In the genomic region with DNA sequence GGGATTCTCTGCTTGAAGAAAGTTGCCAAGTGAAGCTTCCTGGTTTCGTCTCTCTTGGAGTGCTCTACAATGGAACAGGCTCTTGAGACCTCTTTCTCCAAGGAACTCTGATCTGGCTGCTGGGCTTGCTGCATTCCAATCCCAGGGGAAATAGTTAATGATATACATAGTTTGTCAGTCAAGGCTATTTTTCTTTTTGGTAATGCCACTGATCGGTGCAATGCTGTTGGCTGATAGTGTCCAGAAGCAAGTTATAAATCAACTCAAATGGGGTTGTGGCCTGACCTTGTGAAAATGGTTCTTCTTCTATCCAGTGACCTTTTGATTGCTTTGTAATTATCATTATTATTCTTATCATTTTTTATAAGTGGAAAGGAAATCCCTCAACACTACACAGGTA, we compare ENCODE assay signal across 20 cellular contexts. TPM values are rescaled to one million over a fixed set of nuclear protein-coding genes. Genes with fewer than 3 reads are reported as not detected.
DNase-seq lines count a peak whose midpoint lies in the region; TF ChIP-seq lines count a peak whose summit lies in the region.
"Had no signal": no experiment of that assay in that cellular context is flagged by ENCODE, and none has a peak within 500 bp of the region (broad histone marks: within the 10 kb centered on the region; RNA-seq: fewer than 3 reads in every experiment).

No MANE protein-coding gene starts in this region.

- H2BK15ac ChIP-seq in mesenchymal stem cell (ENCODE audit: low read depth, poor library complexity, severe bottlenecking) = no peak overlapping the region

- H3K4me3 ChIP-seq in epithelial cell of proximal tubule (ENCODE audit: low read depth, low read length) (no peak overlapping the region), mesenchymal stem cell (ENCODE audit: insufficient read depth in 1 of 2, low read depth in 1 of 2, low read length in 2 of 2) (no peak overlapping the region), lower leg skin (ENCODE audit: low read depth, poor library complexity, severe bottlenecking) (no peak overlapping the region)

- no peak overlapping the region for H4K91ac ChIP-seq in mesenchymal stem cell (ENCODE audit: low read length)

- H3K4ac ChIP-seq in mesenchymal stem cell (ENCODE audit: low read depth in 1 of 2, low read length in 2 of 2) = no peak overlapping the region

- no peak overlapping the region for H2BK120ac ChIP-seq in mesenchymal stem cell (ENCODE audit: low read depth, low read length)

- H3K18ac ChIP-seq in mesenchymal stem cell (ENCODE audit: low read depth in 1 of 2, low read length in 2 of 2) = no peak overlapping the region

- H3K23ac ChIP-seq in mesenchymal stem cell (ENCODE audit: low read length in 2 of 2) = no peak overlapping the region

- H2AK5ac ChIP-seq in mesenchymal stem cell (ENCODE audit: low read length, severe bottlenecking) = no peak overlapping the region

- in situ Hi-C loops in ACHN (cut with HindIII; ENCODE audit: low pct_ligation_motif_present, low pct_unique_long_range_greater_than_20kb, low sequenced_read_pairs) = no loop called here

- H2BK5ac ChIP-seq in mesenchymal stem cell (ENCODE audit: low read depth, low read length, poor library complexity, severe bottlenecking) = no peak overlapping the region

- TF ChIP-seq POLR2A in lower leg skin (IDR thresholded peaks at IDR 0.05) = no peak

- TF ChIP-seq CTCF in epithelial cell of proximal tubule (conservative IDR thresholded peaks at IDR 0.05; ENCODE audit: low read depth, low read length) (no peak), lower leg skin (IDR thresholded peaks at IDR 0.05) (no peak)

- H3K79me1 ChIP-seq in mesenchymal stem cell (replicated peaks; ENCODE audit: low read length, poor library complexity, severe bottlenecking) = no peaks in the 10 kb centered on the region

- no peaks in the 10 kb centered on the region for H3K27me3 ChIP-seq in mesenchymal stem cell (ENCODE audit: control insufficient read depth in 1 of 2, insufficient read depth in 1 of 2, low read length in 2 of 2)

- 51% methylated on average over 2 of the region's 2 CpGs for WGBS in mesenchymal stem cell
- 79 to 84% methylated on average over 2 of the region's 2 CpGs for WGBS in lower leg skin, 2 donors

- peak overlapping the region; percentile 77 for H3K27ac ChIP-seq in mesenchymal stem cell (ENCODE audit: low read length, poor library complexity, severe bottlenecking)
- H3K27ac ChIP-seq: 22Rv1, HL-60 had no signal

- intact Hi-C loops in lower leg skin (cut with DNase I; ENCODE audit: low total_unique reads) = no loop called here

- no peak overlapping the region for H3K14ac ChIP-seq in mesenchymal stem cell (ENCODE audit: low read length in 2 of 2)

- DNase-seq in ACHN = peak; percentile 20
- peak; percentile 39 for DNase-seq in HK-2 (ENCODE audit: unreplicated experiment)
- DNase-seq in epithelial cell of proximal tubule (ENCODE audit: low read depth) = peak; percentile 42
- DNase-seq in mesenchymal stem cell = peak; percentile 21
- DNase-seq in NCI-H1417 treated with DMSO at 0.1 percent for 48 hours (lab: John Stamatoyannopoulos, UW) = no peak
- no peak for DNase-seq in lower leg skin (ENCODE audit: low spot score in 2 of 2)
- DNase-seq in pons (ENCODE audit: low spot score) = no peak
- DNase-seq in activated T-cell treated with anti-CD3 and anti-CD28 coated beads, Interleukin-2, amount 50 U/mL, for 48 hours = no peak
- DNase-seq: Kasumi-1; NCI-H1092 treated with DMSO at 0.1 percent for 48 hours; NCI-H1436 treated with DMSO at 0.1 percent for 48 hours; NCI-H187 treated with DMSO at 0.1 percent for 48 hours; NCI-H2171 treated with DMSO at 0.1 percent for 48 hours; NCI-H446; NCI-H524 treated with DMSO at 0.1 percent for 48 hours; NCI-H774; NK-92 treated with Interleukin-12 subunit alpha and Interleukin-12 subunit beta, amount 100 ng/mL, for 24 hours; SHP77 treated with DMSO at 0.1 percent for 48 hours had no signal

- no peak overlapping the region for H2BK12ac ChIP-seq in mesenchymal stem cell (ENCODE audit: low read length in 2 of 2)

- peaks cover 0 to 5% of the 10 kb centered on the region in 2 experiments for H3K36me3 ChIP-seq in mesenchymal stem cell (ENCODE audit: control insufficient read depth in 1 of 2, insufficient read depth in 2 of 2, low read depth in 1 of 2, low read length in 2 of 2)

- no peak overlapping the region for H2AFZ ChIP-seq in mesenchymal stem cell (ENCODE audit: low read depth, low read length)

- no peak overlapping the region for H3K4me2 ChIP-seq in mesenchymal stem cell (ENCODE audit: low read length, poor library complexity, severe bottlenecking)

- no peak overlapping the region for H3K9ac ChIP-seq in mesenchymal stem cell (ENCODE audit: low read length)

- no peak overlapping the region for H4K8ac ChIP-seq in mesenchymal stem cell (ENCODE audit: low read length)

- H3K4me1 ChIP-seq in mesenchymal stem cell (ENCODE audit: control insufficient read depth, insufficient read depth, low read depth, low read length) = no peaks in the 10 kb centered on the region

- H3K9me3 ChIP-seq in mesenchymal stem cell (ENCODE audit: control insufficient read depth, low read length) = peaks cover 9% of the 10 kb centered on the region

RNA-seq across cellular contexts. Expression of gene TNFSF18, which starts 48.4 kb away (rescaled TPM):
- total RNA-seq in epithelial cell of proximal tubule (not detected in 2 replicates), lower leg skin (under 1 TPM in 2 of 4 donors, not detected in 2; 0.10 to 0.22 TPM)
- polyA plus RNA-seq in mesenchymal stem cell (2013, experiment 1 of 2) = 16.0 TPM
- polyA plus RNA-seq in mesenchymal stem cell (2013, experiment 2 of 2) = 16.1 TPM

Comparison
In these comparisons a context has a peak if more than half of its experiments do, and no peak if none do; other contexts are left out.
1. DNase-seq: peak in ACHN (single experiment), HK-2 (single experiment), epithelial cell of proximal tubule (single experiment) and mesenchymal stem cell (single experiment); none in NCI-H1417 treated with DMSO at 0.1 percent for 48 hours (single experiment), lower leg skin (0 of 2), pons (single experiment) and activated T-cell treated with anti-CD3 and anti-CD28 coated beads, Interleukin-2, amount 50 U/mL, for 48 hours (0 of 2).